8 cellular contexts compared by ENCODE assay signal in the genomic region with DNA sequence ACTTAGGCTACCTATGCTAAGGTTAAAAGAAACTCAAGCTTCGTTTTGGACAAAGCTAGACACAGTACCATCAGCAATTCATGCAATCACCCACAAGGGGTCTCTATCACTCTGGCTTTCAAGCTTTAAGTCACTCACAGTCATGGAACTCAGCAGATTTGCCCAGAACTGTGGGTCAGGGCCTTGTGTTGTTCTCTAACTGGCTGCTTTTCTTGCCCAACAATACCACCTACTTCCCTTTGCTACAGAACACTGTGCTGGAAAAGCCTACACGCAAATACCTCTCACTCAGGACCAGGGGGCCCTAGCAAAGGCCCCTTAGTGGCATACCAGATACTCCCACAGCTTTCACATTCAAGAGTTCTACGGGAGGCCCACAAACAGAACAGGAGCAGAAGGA. TPM values are rescaled to one million over a fixed set of nuclear protein-coding genes. Genes with fewer than 3 reads are reported as not detected.
DNase-seq lines count a peak whose midpoint lies in the region; ATAC-seq, FAIRE-seq and TF ChIP-seq lines count a peak whose summit lies in the region.

No MANE protein-coding gene starts in this region.

- FAIRE-seq in D721Med (lab: Jason Lieb, UNC): no peak

- DNase-seq in D721Med (ENCODE audit: insufficient read length, low spot score): no peak
- DNase-seq in HPDE6-E6E7 (ENCODE audit: extremely low spot score): peak; percentile 51
- peak; percentile 46 for DNase-seq in activated T-helper 2 cell treated with anti-CD3 and anti-CD28 coated beads, Interferon-gamma antibody, Interleukin-2, Interleukin-4, amounts not matched to agents 10 μg/mL and 5 μg/mL and 100 μg/mL, durations not matched to agents 14 hours and 24 hours and 36 hours (ENCODE audit: low spot score)
- DNase-seq in foreskin fibroblast: peak; percentile 84 to 92
- peak; percentile 48 for DNase-seq in neural crest cell (ENCODE audit: low read depth, low spot score)
- DNase-seq in DMS79 treated with DMSO at 0.1 percent for 48 hours (lab: John Stamatoyannopoulos, UW): no peak

- H4K20me1 ChIP-seq in OCI-LY1 (ENCODE audit: insufficient read depth, low read length): no peaks in the 10 kb centered on the region

- H3K36me3 Mint-ChIP-seq in activated T-helper 2 cell treated with anti-CD3 and anti-CD28 coated beads, Interferon-gamma antibody, Interleukin-2, Interleukin-4, amounts not matched to agents 10 μg/mL and 5 μg/mL and 100 μg/mL, durations not matched to agents 14 hours and 24 hours and 36 hours (ENCODE audit: low read depth): peaks cover 78% of the 10 kb centered on the region
- peaks cover 7% of the 10 kb centered on the region for H3K36me3 Mint-ChIP-seq in neural crest cell (ENCODE audit: low read depth)

- H2AFZ ChIP-seq in OCI-LY1 (ENCODE audit: low read length): no peak overlapping the region

- no peaks in the 10 kb centered on the region for H3K9me2 ChIP-seq in OCI-LY1 (ENCODE audit: low read depth, low read length)

- peaks cover 34% of the 10 kb centered on the region for H3K4me1 ChIP-seq in OCI-LY1 (ENCODE audit: insufficient read depth, low read length, severe bottlenecking)

- intact Hi-C loops in activated T-helper 2 cell treated with anti-CD3 and anti-CD28 coated beads, Interferon-gamma antibody, Interleukin-2, Interleukin-4, amounts not matched to agents 10 μg/mL and 5 μg/mL and 100 μg/mL, durations not matched to agents 14 hours and 24 hours and 36 hours (cut with micrococcal nuclease): loop anchor here (1.0 to 2.0 kb wide), 5 partner anchors 9 to 113 kb away; partner anchors contain the start of genes NAB2 and NEMP1

- peak; percentile 66 for ATAC-seq in GM19468 (IDR thresholded peaks at IDR 0.05; ENCODE audit: extremely low read depth, unreplicated experiment)

- no peak overlapping the region for H3K4me2 ChIP-seq in OCI-LY1 (ENCODE audit: low read length)

- peaks cover 6% of the 10 kb centered on the region; the same call in 1 of the 2 replicates for H3K79me2 ChIP-seq in OCI-LY1 (ENCODE audit: insufficient read depth, low read length)

- peak; percentile 94 for TF ChIP-seq CTCF in D721Med (IDR thresholded peaks at IDR 0.05; ENCODE audit: insufficient read depth, missing control alignments)
- TF ChIP-seq CTCF in OCI-LY1 (IDR thresholded peaks at IDR 0.05; ENCODE audit: low read length): peak; percentile 86
- peak; percentile 81 for TF ChIP-seq CTCF in foreskin fibroblast (IDR thresholded peaks at IDR 0.05; ENCODE audit: low read depth, low read length)
- TF ChIP-seq CTCF in neural crest cell (conservative IDR thresholded peaks at IDR 0.05): peak; percentile 92

- peaks cover 1% of the 10 kb centered on the region for H3F3A ChIP-seq in OCI-LY1 (ENCODE audit: insufficient read depth, low read length)

- H3K27ac Mint-ChIP-seq in activated T-helper 2 cell treated with anti-CD3 and anti-CD28 coated beads, Interferon-gamma antibody, Interleukin-2, Interleukin-4, amounts not matched to agents 10 μg/mL and 5 μg/mL and 100 μg/mL, durations not matched to agents 14 hours and 24 hours and 36 hours: peak overlapping the region; percentile 88
- H3K27ac Mint-ChIP-seq in neural crest cell (ENCODE audit: unreplicated experiment): peak overlapping the region; percentile 36

- peaks cover 82% of the 10 kb centered on the region for H3K36me3 ChIP-seq in OCI-LY1 (ENCODE audit: insufficient read depth, low read length)

- no peak overlapping the region for H3K4me3 ChIP-seq in OCI-LY1 (ENCODE audit: low read depth, low read length, poor library complexity, severe bottlenecking)
- no peak overlapping the region for H3K4me3 ChIP-seq in foreskin fibroblast (ENCODE audit: low read depth in 1 of 2, low read length in 2 of 2)

- H3K9ac ChIP-seq in OCI-LY1 (ENCODE audit: low read length): no peak overlapping the region; the same call in 1 of the 2 replicates

- peak overlapping the region; percentile 30 for H3K4me3 Mint-ChIP-seq in activated T-helper 2 cell treated with anti-CD3 and anti-CD28 coated beads, Interferon-gamma antibody, Interleukin-2, Interleukin-4, amounts not matched to agents 10 μg/mL and 5 μg/mL and 100 μg/mL, durations not matched to agents 14 hours and 24 hours and 36 hours (ENCODE audit: low read depth)
- peak overlapping the region; percentile 50 for H3K4me3 Mint-ChIP-seq in neural crest cell

- H3K27me3 Mint-ChIP-seq in activated T-helper 2 cell treated with anti-CD3 and anti-CD28 coated beads, Interferon-gamma antibody, Interleukin-2, Interleukin-4, amounts not matched to agents 10 μg/mL and 5 μg/mL and 100 μg/mL, durations not matched to agents 14 hours and 24 hours and 36 hours (ENCODE audit: low read depth): no peaks in the 10 kb centered on the region
- H3K27me3 Mint-ChIP-seq in neural crest cell (ENCODE audit: low read depth): no peaks in the 10 kb centered on the region

- H3K4me1 Mint-ChIP-seq in activated T-helper 2 cell treated with anti-CD3 and anti-CD28 coated beads, Interferon-gamma antibody, Interleukin-2, Interleukin-4, amounts not matched to agents 10 μg/mL and 5 μg/mL and 100 μg/mL, durations not matched to agents 14 hours and 24 hours and 36 hours (ENCODE audit: low read depth): peaks cover 56% of the 10 kb centered on the region
- H3K4me1 Mint-ChIP-seq in neural crest cell: peaks cover 7% of the 10 kb centered on the region

- H3K9me3 Mint-ChIP-seq in activated T-helper 2 cell treated with anti-CD3 and anti-CD28 coated beads, Interferon-gamma antibody, Interleukin-2, Interleukin-4, amounts not matched to agents 10 μg/mL and 5 μg/mL and 100 μg/mL, durations not matched to agents 14 hours and 24 hours and 36 hours: peaks cover 5% of the 10 kb centered on the region
- H3K9me3 Mint-ChIP-seq in neural crest cell: no peaks in the 10 kb centered on the region

- no peaks in the 10 kb centered on the region for H3K9me3 ChIP-seq in OCI-LY1 (ENCODE audit: low read length)

- no peaks in the 10 kb centered on the region for H3K27me3 ChIP-seq in OCI-LY1 (ENCODE audit: insufficient read depth, low read length)

- peak overlapping the region; percentile 64 for H3K27ac ChIP-seq in OCI-LY1 (ENCODE audit: low read depth, low read length, poor library complexity, severe bottlenecking)

RNA-seq across cellular contexts. Expression of gene NEMP1, which starts 9.1 kb away (rescaled TPM):
- total RNA-seq in activated T-helper 2 cell treated with anti-CD3 and anti-CD28 coated beads, Interferon-gamma antibody, Interleukin-2, Interleukin-4, amounts not matched to agents 10 μg/mL and 5 μg/mL and 100 μg/mL, durations not matched to agents 14 hours and 24 hours and 36 hours: 79.8 and 86.7 TPM in 2 replicates
- 44.0 and 49.6 TPM in 2 replicates for total RNA-seq in neural crest cell

RNA-seq across cellular contexts. Expression of gene NAB2, which starts 19.4 kb away (rescaled TPM):
- total RNA-seq in activated T-helper 2 cell treated with anti-CD3 and anti-CD28 coated beads, Interferon-gamma antibody, Interleukin-2, Interleukin-4, amounts not matched to agents 10 μg/mL and 5 μg/mL and 100 μg/mL, durations not matched to agents 14 hours and 24 hours and 36 hours: 72.8 and 74.7 TPM in 2 replicates
- total RNA-seq in neural crest cell: 58.0 and 61.2 TPM in 2 replicates

RNA-seq across cellular contexts. Expression of gene MYO1A, which starts 19.6 kb away (rescaled TPM):
- 2.4 and 4.2 TPM in 2 replicates for total RNA-seq in activated T-helper 2 cell treated with anti-CD3 and anti-CD28 coated beads, Interferon-gamma antibody, Interleukin-2, Interleukin-4, amounts not matched to agents 10 μg/mL and 5 μg/mL and 100 μg/mL, durations not matched to agents 14 hours and 24 hours and 36 hours
- total RNA-seq in neural crest cell: 0.25 and 0.40 TPM in 2 replicates

RNA-seq across cellular contexts. Expression of gene STAT6, which starts 41.6 kb away (rescaled TPM):
- total RNA-seq in activated T-helper 2 cell treated with anti-CD3 and anti-CD28 coated beads, Interferon-gamma antibody, Interleukin-2, Interleukin-4, amounts not matched to agents 10 μg/mL and 5 μg/mL and 100 μg/mL, durations not matched to agents 14 hours and 24 hours and 36 hours: 333 and 341 TPM in 2 replicates
- 40.2 and 41.7 TPM in 2 replicates for total RNA-seq in neural crest cell

RNA-seq across cellular contexts. Expression of gene TAC3, which starts 53.2 kb away (rescaled TPM):
- total RNA-seq in activated T-helper 2 cell treated with anti-CD3 and anti-CD28 coated beads, Interferon-gamma antibody, Interleukin-2, Interleukin-4, amounts not matched to agents 10 μg/mL and 5 μg/mL and 100 μg/mL, durations not matched to agents 14 hours and 24 hours and 36 hours: not detected in 2 replicates
- total RNA-seq in neural crest cell: 0.51 TPM in 1 of 2 replicates, not detected in the other

Comparison
In these comparisons a context has a peak if more than half of its experiments do, and no peak if none do; other contexts are left out.
1. DNase-seq: peak in HPDE6-E6E7 (single experiment), activated T-helper 2 cell treated with anti-CD3 and anti-CD28 coated beads, Interferon-gamma antibody, Interleukin-2, Interleukin-4, amounts not matched to agents 10 μg/mL and 5 μg/mL and 100 μg/mL, durations not matched to agents 14 hours and 24 hours and 36 hours (single experiment), foreskin fibroblast (2 of 2) and neural crest cell (single experiment); none in D721Med (single experiment) and DMS79 treated with DMSO at 0.1 percent for 48 hours (single experiment).
2. Peak in every context shown above with its lines, with median percentiles within 50 percentile points of each other: CTCF ChIP-seq.